Comparison of ENCODE assay signal across 2 cellular contexts in genomic region chr14:80762829-80763228, GRCh38.
A peak's percentile ranks its signal among the peaks of the same experiment; 100 is the strongest.
TF ChIP-seq lines count a peak whose summit lies in the region.

No MANE protein-coding gene starts in this region.

TF ChIP-seq in IMR-90, 13 proteins besides CTCF, POLR2A, EP300 and RAD21 (continued from another document):
- TF ChIP-seq MAFK (IDR thresholded peaks at IDR 0.05; ENCODE audit: low read depth, low read length), result peak; percentile 76

TF ChIP-seq in K562, 482 proteins besides CTCF, POLR2A, EP300 and RAD21:
- no peak for TF ChIP-seq MEF2A (IDR thresholded peaks at IDR 0.05; ENCODE audit: control insufficient read depth, low read depth, low read length)
- peak; percentile 19; the same call in 1 of the 2 replicates for TF ChIP-seq ZNF316 (IDR thresholded peaks at IDR 0.05)
- TF ChIP-seq IRF2 (CRISPR knock-in tag; IDR thresholded peaks at IDR 0.05), result no peak
